In the genomic region with DNA sequence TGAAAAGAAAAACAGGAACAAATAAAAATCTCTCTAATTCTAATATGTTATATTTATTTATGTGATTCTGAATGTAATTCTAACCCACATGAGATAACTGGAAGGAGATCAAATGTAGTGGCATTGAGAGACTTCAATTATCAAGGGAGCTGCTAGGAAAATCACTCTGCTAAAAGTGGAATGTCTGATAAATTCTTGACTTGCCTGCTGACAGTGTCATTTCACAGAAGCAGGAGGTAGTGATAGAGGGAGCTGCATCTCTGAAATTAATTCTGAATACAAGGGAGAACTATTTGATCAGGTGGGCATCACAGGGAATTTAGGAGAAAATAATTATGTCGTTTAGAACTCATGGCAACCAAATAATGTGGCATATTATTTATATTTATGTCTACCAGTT, we compare ENCODE assay signal across 23 cellular contexts.
"Had no signal": no experiment of that assay in that cellular context is flagged by ENCODE, and none has a peak within 500 bp of the region (broad histone marks: within the 10 kb centered on the region; RNA-seq: fewer than 3 reads in every experiment).

No MANE protein-coding gene starts in this region.

- DNase-seq: colonic mucosa; cortex of kidney; dermis blood vessel endothelial cell; dorsolateral prefrontal cortex; effector CD4-positive, alpha-beta T cell; effector CD8-positive, alpha-beta T cell; effector memory CD4-positive, alpha-beta T cell; effector memory CD8-positive, alpha-beta T cell; endodermal cell; erythroblast; esophagus squamous epithelium; foreskin fibroblast; foreskin keratinocyte; foreskin melanocyte; gastrocnemius medialis; glutamatergic neuron; head of caudate nucleus; heart left ventricle; heart right ventricle had no signal

- H3K9me3 ChIP-seq: colonic mucosa, esophagus muscularis mucosa, esophagus squamous epithelium, gastrocnemius medialis, gastroesophageal sphincter had no signal

- H3K36me3 ChIP-seq: colonic mucosa, esophagus muscularis mucosa, esophagus squamous epithelium, gastrocnemius medialis, gastroesophageal sphincter, heart left ventricle, heart right ventricle had no signal

- H3K27ac ChIP-seq: colonic mucosa, coronary artery, dorsolateral prefrontal cortex, epithelial cell of prostate, esophagus muscularis mucosa, esophagus squamous epithelium, foreskin keratinocyte, gastrocnemius medialis, gastroesophageal sphincter, heart left ventricle, heart right ventricle had no signal

- H3K27me3 ChIP-seq: colonic mucosa, dorsolateral prefrontal cortex, esophagus muscularis mucosa, esophagus squamous epithelium, foreskin keratinocyte, gastrocnemius medialis, gastroesophageal sphincter, heart left ventricle, heart right ventricle had no signal

- H3K4me3 ChIP-seq: colonic mucosa, coronary artery, dorsolateral prefrontal cortex, esophagus muscularis mucosa, esophagus squamous epithelium, gastrocnemius medialis, gastroesophageal sphincter, heart left ventricle, heart right ventricle had no signal
